In genomic region chr9:37922391-37923120, GRCh38 we compare ENCODE assay signal across 19 cellular contexts. TPM values are rescaled to one million over a fixed set of nuclear protein-coding genes. Genes with fewer than 3 reads are reported as not detected.
DNase-seq lines count a peak whose midpoint lies in the region; ATAC-seq and TF ChIP-seq lines count a peak whose summit lies in the region.
"Had no signal": no experiment of that assay in that cellular context is flagged by ENCODE, and none has a peak within 500 bp of the region (broad histone marks: within the 10 kb centered on the region; RNA-seq: fewer than 3 reads in every experiment).

No MANE protein-coding gene starts in this region.

- H3K9me3 ChIP-seq in RWPE2 (ENCODE audit: severe bottlenecking) (no peaks in the 10 kb centered on the region), left lung (no peaks in the 10 kb centered on the region)
- H3K9me3 ChIP-seq: BLaER1 treated with 17β-estradiol and CSF1 and Interleukin-3, amounts not matched to agents 10 nM and 100 nM; HAP-1; testis had no signal

- TF ChIP-seq CTCF in RWPE2 (IDR thresholded peaks at IDR 0.05; ENCODE audit: poor library complexity, severe bottlenecking): no peak
- TF ChIP-seq CTCF in epithelial cell of esophagus (IDR thresholded peaks at IDR 0.05; ENCODE audit: insufficient read depth, low read depth, low read length, missing control alignments): no peak
- no peak for TF ChIP-seq CTCF in left lung (IDR thresholded peaks at IDR 0.05)

- no peak for DNase-seq in RWPE2 (ENCODE audit: low spot score)
- DNase-seq in epithelial cell of esophagus (ENCODE audit: low read depth): peak; percentile 64
- DNase-seq in left lung: peak; percentile 31
- DNase-seq in substantia nigra (lab: John Stamatoyannopoulos, UW): no peak
- DNase-seq in stimulated activated naive CD8-positive, alpha-beta T cell treated with anti-CD3 and anti-CD28 coated beads, Interleukin-15, Interleukin-2, amounts not matched to agents 100 U/mL and 50 U/mL, for 24 hours: no peak
- no peak for DNase-seq in activated CD4-positive, CD25-positive, alpha-beta regulatory T cell treated with anti-CD3 and anti-CD28 coated beads, Interleukin-2, amount 50 U/mL, for 72 hours
- DNase-seq: activated CD4-positive, alpha-beta T cell treated with anti-CD3 and anti-CD28 coated beads, Interleukin-2, amount 10 ng/mL, durations not matched to agents 7 days and 5 days; activated T-cell treated with anti-CD3 and anti-CD28 coated beads, Interleukin-2, amount 50 U/mL, for 4 hours; amygdala; DMS53; NCI-H187; NCI-H524 treated with DMSO at 0.1 percent for 48 hours; stimulated activated CD4-positive, alpha-beta T cell treated with anti-CD3 and anti-CD28 coated beads, Interleukin-15, amount 100 ng/mL, for 24 hours; T-helper 2 cell; testis had no signal

- no peak overlapping the region for H3K4me3 ChIP-seq in RWPE2 (ENCODE audit: severe bottlenecking)
- H3K4me3 ChIP-seq in epithelial cell of esophagus (ENCODE audit: low read length): no peak overlapping the region
- no peak overlapping the region for H3K4me3 ChIP-seq in left lung
- H3K4me3 ChIP-seq: BLaER1 treated with 17β-estradiol and CSF1 and Interleukin-3, amounts not matched to agents 10 nM and 100 nM; dorsolateral prefrontal cortex; HAP-1; testis had no signal

- H3K27ac ChIP-seq in RWPE2 (ENCODE audit: poor library complexity, severe bottlenecking) (peak overlapping the region; percentile 70), left lung (peak overlapping the region in 1 of 2 donors; percentile 13), substantia nigra (ENCODE audit: low read depth, low read length, poor library complexity, severe bottlenecking) (peak overlapping the region; percentile 45)
- H3K27ac ChIP-seq: BLaER1 treated with 17β-estradiol and CSF1 and Interleukin-3, amounts not matched to agents 10 nM and 100 nM; testis had no signal

- peaks cover 37% of the 10 kb centered on the region for H3K4me1 ChIP-seq in RWPE2 (ENCODE audit: insufficient read depth, poor library complexity, severe bottlenecking)
- peaks cover 0 to 22% of the 10 kb centered on the region in 2 donors for H3K4me1 ChIP-seq in left lung

- peaks cover 25% of the 10 kb centered on the region for H3K36me3 ChIP-seq in RWPE2 (ENCODE audit: low read depth)
- H3K36me3 ChIP-seq in left lung: peaks cover 0 to 6% of the 10 kb centered on the region in 2 donors
- H3K36me3 ChIP-seq: BLaER1 treated with 17β-estradiol and CSF1 and Interleukin-3, amounts not matched to agents 10 nM and 100 nM had no signal

- ATAC-seq in RWPE2 (ENCODE audit: low read depth) (peak; percentile 32), left lung (peak; percentile 11), GM21717 (IDR thresholded peaks at IDR 0.05; ENCODE audit: unreplicated experiment) (no peak)
- no peak for ATAC-seq in stimulated activated naive CD8-positive, alpha-beta T cell treated with anti-CD3 and anti-CD28 coated beads, Interleukin-15, Interleukin-2, amounts not matched to agents 100 U/mL and 50 U/mL, for 24 hours
- ATAC-seq: activated T-cell treated with anti-CD3 and anti-CD28 coated beads, Interleukin-2, amount 50 U/mL, for 4 hours had no signal

- H3K27me3 ChIP-seq in RWPE2 (ENCODE audit: insufficient read depth, poor library complexity, severe bottlenecking) (no peaks in the 10 kb centered on the region), left lung (no peaks in the 10 kb centered on the region)
- H3K27me3 ChIP-seq: BLaER1 treated with 17β-estradiol and CSF1 and Interleukin-3, amounts not matched to agents 10 nM and 100 nM; dorsolateral prefrontal cortex; testis had no signal

- intact Hi-C loops in left lung (cut with DNase I): no loop called here

RNA-seq across cellular contexts. Expression of gene SLC25A51, which starts 18.6 kb away (rescaled TPM):
- total RNA-seq in left lung: 10 to 100 TPM; 30.8 to 39.9 TPM

Comparison
In these comparisons a context has a peak if more than half of its experiments do, and no peak if none do; other contexts are left out.
1. ATAC-seq: peak in RWPE2 (single experiment) and left lung (single experiment); none in stimulated activated naive CD8-positive, alpha-beta T cell treated with anti-CD3 and anti-CD28 coated beads, Interleukin-15, Interleukin-2, amounts not matched to agents 100 U/mL and 50 U/mL, for 24 hours (single experiment) and GM21717 (single experiment).
2. DNase-seq: peak in epithelial cell of esophagus (single experiment) and left lung (2 of 2); none in RWPE2 (single experiment), substantia nigra (0 of 49), stimulated activated naive CD8-positive, alpha-beta T cell treated with anti-CD3 and anti-CD28 coated beads, Interleukin-15, Interleukin-2, amounts not matched to agents 100 U/mL and 50 U/mL, for 24 hours (single experiment) and activated CD4-positive, CD25-positive, alpha-beta regulatory T cell treated with anti-CD3 and anti-CD28 coated beads, Interleukin-2, amount 50 U/mL, for 72 hours (single experiment).